Comparison of ENCODE assay signal across 8 cellular contexts in genomic region chr15:75450307-75451201, GRCh38. TPM values are rescaled to one million over a fixed set of nuclear protein-coding genes. Genes with fewer than 3 reads are reported as not detected.
DNase-seq lines count a peak whose midpoint lies in the region; ATAC-seq and TF ChIP-seq lines count a peak whose summit lies in the region.

No MANE protein-coding gene starts in this region.

- H3K4me1 Mint-ChIP-seq in T-cell, result peaks cover 64 to 65% (median 65%) of the 10 kb centered on the region in 3 donors

- POLR2A ChIA-PET in T-cell (lab: Charles Lee), result interaction anchor here (0.6 to 1.3 kb wide), 4 partner anchors 29 to 189 kb away, joined by 3 to 9 read pairs (median 6); no protein-coding TSS in a partner anchor

- in situ Hi-C loops in G401 (cut with HindIII; ENCODE audit: low sequenced_read_pairs) (no loop called here), transverse colon (cut with MboI; ENCODE audit: low pct_ligation_motif_present in 1 of 4, low pct_unique_long_range_greater_than_20kb in 1 of 4, low sequenced_read_pairs in 3 of 4) (loop anchor here in 1 of 4 donors (10.0 kb wide), 1 partner anchor 86 kb away; the partner anchor contains the start of gene MAN2C1)

- H3K4me1 ChIP-seq in heart right ventricle (peaks cover 0 to 61% (median 30%) of the 10 kb centered on the region in 9 donors), transverse colon (peaks cover 15 to 35% (median 20%) of the 10 kb centered on the region in 4 donors)

- intact Hi-C loops in heart right ventricle (cut with DNase I) (loop anchor here in 5 of 10 donors (1.0 to 10.0 kb wide), 5 partner anchors 78 to 189 kb away; partner anchors contain the start of genes SNUPN (in 4 of the 5) and MAN2C1 (in 3 of the 5)), posterior cingulate gyrus (cut with DNase I) (loop anchor here (5.0 kb wide), 2 partner anchors 83 to 177 kb away; partner anchors contain the start of genes MAN2C1 and SNUPN), transverse colon (cut with DNase I; ENCODE audit: low total_unique reads) (no loop called here)

- CTCF ChIA-PET in T-cell (lab: Charles Lee), result interaction anchor here (0.6 to 2.4 kb wide), 5 partner anchors 15 to 190 kb away, joined by 3 to 18 read pairs (median 7); partner anchors contain the start of genes IMP3 (in 1 of the 2) and MAN2C1 (in 1 of the 2)

- H3K4me3 ChIP-seq in heart right ventricle (peak overlapping the region; percentile 39 to 97 (median 82)), transverse colon (peak overlapping the region; percentile 38 to 86 (median 74))

- H3K36me3 ChIP-seq in heart right ventricle (peaks cover 0 to 15% (median 0%) of the 10 kb centered on the region in 9 donors), transverse colon (no peaks in the 10 kb centered on the region)

- DNase-seq in G401 (ENCODE audit: low spot score) (peak; percentile 86), NCI-H146 treated with DMSO at 0.1 percent for 48 hours (lab: John Stamatoyannopoulos, UW; ENCODE audit: unreplicated experiment) (peak; percentile 85), T-cell (peak; percentile 89 to 97 (median 92)), heart right ventricle (peak; percentile 97 to 98), posterior cingulate gyrus (peak; percentile 85 to 98 (median 90)), transverse colon (peak; percentile 98)

- H3K9me3 Mint-ChIP-seq in T-cell, result no peaks in the 10 kb centered on the region

- H3K27ac Mint-ChIP-seq in T-cell, result peak overlapping the region; percentile 89

- peak; percentile 33 for TF ChIP-seq POLR2A in transverse colon (IDR thresholded peaks at IDR 0.05)

- no peaks in the 10 kb centered on the region for H3K27me3 Mint-ChIP-seq in T-cell

- peak in 5 of 9 donors; percentile 13 to 27 (median 25) for TF ChIP-seq CTCF in heart right ventricle (IDR thresholded peaks at IDR 0.05)
- TF ChIP-seq CTCF in transverse colon (IDR thresholded peaks at IDR 0.05), result no peak

- WGBS in adipose tissue, 3 donors, result 0 to 1% (median 0%) methylated on average over 41 to 62 of the region's 62 CpGs
- WGBS in heart right ventricle, 2 donors, result 0 to 1% methylated on average over 46 to 62 of the region's 62 CpGs
- WGBS in transverse colon (ENCODE audit: low coverage in 1 of 2), 2 donors, result 0% methylated on average over 3 to 54 of the region's 62 CpGs

- TF ChIP-seq EP300 in transverse colon (IDR thresholded peaks at IDR 0.05; ENCODE audit: low read depth), result no peak

- peak overlapping the region; percentile 94 to 100 (median 95) for H3K4me3 Mint-ChIP-seq in T-cell

- H3K27ac ChIP-seq in adipose tissue (ENCODE audit: low read depth, low read length), result peak overlapping the region; percentile 99
- H3K27ac ChIP-seq in heart right ventricle, result peak overlapping the region in 9 of 10 donors; percentile 85 to 98 (median 93)
- peak overlapping the region; percentile 95 to 99 (median 97) for H3K27ac ChIP-seq in transverse colon

- H3K9me3 ChIP-seq in heart right ventricle (no peaks in the 10 kb centered on the region), transverse colon (no peaks in the 10 kb centered on the region)

- peaks cover 9% of the 10 kb centered on the region for H3K36me3 Mint-ChIP-seq in T-cell

- ATAC-seq in HG02759 (IDR thresholded peaks at IDR 0.05; ENCODE audit: unreplicated experiment) (peak; percentile 24), T-cell (replicated peaks in 1 of 4) (peak; percentile 28 to 39 (median 30)), heart right ventricle (peak; percentile 41 to 73 (median 53))

- H3K27me3 ChIP-seq in heart right ventricle (no peaks in the 10 kb centered on the region), transverse colon (no peaks in the 10 kb centered on the region)

RNA-seq across cellular contexts. Expression of gene SIN3A, which starts 0.9 kb away (rescaled TPM):
- 23.3 and 44.2 TPM in 2 replicates for total RNA-seq in G401 (2014; rRNA removed; shearing (Covaris generic))
- 100 to 1,000 TPM; 117 to 137 (median 136) TPM for total RNA-seq in T-cell
- 10 to 100 TPM in 2 of 3 donors, 1 to 10 TPM in 1; 8.9 to 16.9 (median 16.9) TPM for polyA plus RNA-seq in adipose tissue
- total RNA-seq in heart right ventricle, result 10 to 100 TPM; 24.9 to 41.8 (median 29.9) TPM
- polyA plus RNA-seq in heart right ventricle, result 1 to 10 TPM; 7.9 to 8.2 TPM
- 10 to 100 TPM; 39.3 to 88.0 (median 72.6) TPM for total RNA-seq in transverse colon

Comparison
In these comparisons a context has a peak if more than half of its experiments do, and no peak if none do; other contexts are left out.
1. Peak in every context shown above with its lines: DNase-seq, ATAC-seq, H3K4me3 ChIP-seq and H3K27ac ChIP-seq.
2. CTCF ChIP-seq: peak in heart right ventricle (5 of 9); none in transverse colon (0 of 5).